In the genomic region with DNA sequence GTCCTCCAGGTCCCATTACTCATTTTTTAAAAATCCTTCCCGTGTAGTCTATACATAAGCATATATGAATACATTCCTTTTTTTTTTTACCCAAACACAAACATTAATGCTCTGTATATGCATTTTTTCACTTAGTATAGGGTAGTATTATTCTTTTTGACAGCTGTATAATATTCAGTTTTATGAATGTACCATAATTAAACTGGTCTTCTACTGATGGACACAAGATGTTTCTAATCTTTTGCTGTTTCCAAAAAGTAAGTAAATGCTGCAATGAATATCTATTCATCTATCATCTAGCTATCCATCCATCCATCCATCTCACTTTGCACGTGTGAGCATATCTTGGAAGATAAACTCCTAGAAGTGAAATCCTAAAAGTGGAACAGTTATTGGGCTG, we compare ENCODE assay signal across 30 cellular contexts.
"Had no signal": no experiment of that assay in that cellular context is flagged by ENCODE, and none has a peak within 500 bp of the region (broad histone marks: within the 10 kb centered on the region; RNA-seq: fewer than 3 reads in every experiment).

No MANE protein-coding gene starts in this region.

- H3K4me1 ChIP-seq: psoas muscle, testis, uterus had no signal

- ATAC-seq: natural killer cell; psoas muscle; right cardiac atrium; sciatic nerve; stimulated activated memory B cell treated with anti-CD40 and anti-IgM and Interleukin-4, amounts not matched to agents 10 μg/mL and 1 μg/mL and 100 μg/mL, for 72 hours; stimulated activated naive CD8-positive, alpha-beta T cell treated with anti-CD3 and anti-CD28 coated beads, Interleukin-15, amount 100 ng/mL, for 72 hours; stimulated activated naive CD8-positive, alpha-beta T cell treated with anti-CD3 and anti-CD28 coated beads, Interleukin-15, Interleukin-2, amounts not matched to agents 100 U/mL and 50 U/mL, for 24 hours had no signal

- H3K9me3 ChIP-seq: ovary, psoas muscle, spleen, suprapubic skin, testis, tibial artery, transverse colon, upper lobe of right lung, uterus had no signal

- H3K9me3 Mint-ChIP-seq: natural killer cell; nephron; stimulated activated memory B cell treated with anti-CD40 and anti-IgM and Interleukin-4, amounts not matched to agents 10 μg/mL and 1 μg/mL and 100 μg/mL, for 72 hours; stimulated activated naive CD8-positive, alpha-beta T cell treated with anti-CD3 and anti-CD28 coated beads, Interleukin-15, amount 100 ng/mL, for 72 hours; type B pancreatic cell had no signal

- H3K4me1 Mint-ChIP-seq: stimulated activated memory B cell treated with anti-CD40 and anti-IgM and Interleukin-4, amounts not matched to agents 10 μg/mL and 1 μg/mL and 100 μg/mL, for 72 hours had no signal

- H3K27me3 Mint-ChIP-seq: progenitor cell of endocrine pancreas, type B pancreatic cell had no signal

- H3K36me3 ChIP-seq: neural progenitor cell, ovary, spleen, suprapubic skin, tibial artery, transverse colon, upper lobe of right lung, uterus had no signal

- H3K4me3 ChIP-seq: neural progenitor cell, ovary, psoas muscle, skin epidermis, smooth muscle cell, spleen, suprapubic skin, testis, tibial artery, transverse colon, upper lobe of right lung, uterus had no signal

- H3K4me3 Mint-ChIP-seq: natural killer cell; nephron; neural progenitor cell; stimulated activated memory B cell treated with anti-CD40 and anti-IgM and Interleukin-4, amounts not matched to agents 10 μg/mL and 1 μg/mL and 100 μg/mL, for 72 hours; stimulated activated naive CD8-positive, alpha-beta T cell treated with anti-CD3 and anti-CD28 coated beads, Interleukin-15, amount 100 ng/mL, for 72 hours had no signal

- H3K27ac ChIP-seq: ovary, parathyroid adenoma, psoas muscle, spleen, suprapubic skin, testis, tibial artery, upper lobe of right lung, uterus had no signal

- H3K27ac Mint-ChIP-seq: natural killer cell; stimulated activated memory B cell treated with anti-CD40 and anti-IgM and Interleukin-4, amounts not matched to agents 10 μg/mL and 1 μg/mL and 100 μg/mL, for 72 hours; stimulated activated naive CD8-positive, alpha-beta T cell treated with anti-CD3 and anti-CD28 coated beads, Interleukin-15, amount 100 ng/mL, for 72 hours had no signal

- H3K27me3 ChIP-seq: neural progenitor cell, ovary, suprapubic skin, testis, transverse colon, upper lobe of right lung, uterus had no signal

- H3K36me3 Mint-ChIP-seq: natural killer cell; stimulated activated memory B cell treated with anti-CD40 and anti-IgM and Interleukin-4, amounts not matched to agents 10 μg/mL and 1 μg/mL and 100 μg/mL, for 72 hours had no signal

- DNase-seq: natural killer cell; occipital lobe; ovary; posterior cingulate gyrus; psoas muscle; right cardiac atrium; spleen; stimulated activated CD4-positive, alpha-beta T cell treated with anti-CD3 and anti-CD28 coated beads, Interleukin-12 subunit alpha, Interleukin-12 subunit beta, amount 100 ng/mL, for 4 hours; stimulated activated CD4-positive, alpha-beta T cell treated with anti-CD3 and anti-CD28 coated beads, Interleukin-1b, Interleukin-23, amount 100 ng/mL, for 48 hours; stimulated activated CD4-positive, alpha-beta T cell treated with anti-CD3 and anti-CD28 coated beads, Interleukin-4, amount 100 ng/mL, for 1 hour; stimulated activated CD4-positive, alpha-beta T cell treated with anti-CD3 and anti-CD28 coated beads, Interleukin-4, amount 100 ng/mL, for 4 hours; stimulated activated CD8-positive, alpha-beta memory T cell treated with anti-CD3 and anti-CD28 coated beads, Interleukin-4, amount 100 ng/mL, for 48 hours; stimulated activated naive CD4-positive, alpha-beta T cell; stimulated activated naive CD8-positive, alpha-beta T cell treated with anti-CD3 and anti-CD28 coated beads, Interleukin-15, amount 100 ng/mL, for 72 hours; stimulated activated naive CD8-positive, alpha-beta T cell treated with anti-CD3 and anti-CD28 coated beads, Interleukin-15, Interleukin-2, amounts not matched to agents 100 U/mL and 50 U/mL, for 24 hours; testis; tibial artery; transverse colon; upper lobe of right lung; uterus had no signal
